Comparison of ENCODE assay signal across 8 cellular contexts in genomic region chr1:120354618-120355184, GRCh38.
DNase-seq lines count a peak whose midpoint lies in the region; ATAC-seq and TF ChIP-seq lines count a peak whose summit lies in the region.
"Not testable (repeated sequence)": the region's sequence is repeated elsewhere in the genome, so short reads cannot be mapped to it uniquely, and the experiment has no call there.

No MANE protein-coding gene starts in this region.

- not testable (repeated sequence) for H3K9me3 ChIP-seq in ovary

- not testable (repeated sequence) for H3K4me1 Mint-ChIP-seq in MCF 10A (ENCODE audit: insufficient read depth, unreplicated experiment); type B pancreatic cell (ENCODE audit: unreplicated experiment)

- H3K4me1 ChIP-seq in ovary (ENCODE audit: insufficient read depth): not testable (repeated sequence)

- TF ChIP-seq EP300 in ovary (IDR thresholded peaks at IDR 0.05): not testable (repeated sequence)

- H3K9me3 Mint-ChIP-seq in MCF 10A (ENCODE audit: unreplicated experiment); type B pancreatic cell: not testable (repeated sequence)

- not testable (repeated sequence) for H3K27me3 ChIP-seq in ovary

- POLR2A ChIA-PET in MCF 10A (lab: Yijun Ruan, JAX): not testable (repeated sequence)

- H3K36me3 ChIP-seq in ovary: not testable (repeated sequence)

- not testable (repeated sequence) for H3K27ac ChIP-seq in ovary

- not testable (repeated sequence) for TF ChIP-seq POLR2A in ovary (IDR thresholded peaks at IDR 0.05)

- H3K27ac Mint-ChIP-seq in MCF 10A (ENCODE audit: low read depth, unreplicated experiment) (peak overlapping the region; percentile 93), type B pancreatic cell (peak overlapping the region; percentile 98)

- ATAC-seq in GM18498 (IDR thresholded peaks at IDR 0.05; ENCODE audit: unreplicated experiment) (peak; percentile 94), HG02759 (IDR thresholded peaks at IDR 0.05; ENCODE audit: unreplicated experiment) (peak; percentile 91)

- peak overlapping the region; percentile 23 for H3K4me3 ChIP-seq in ovary

- H3K27me3 Mint-ChIP-seq in MCF 10A (ENCODE audit: insufficient read depth, unreplicated experiment); type B pancreatic cell: not testable (repeated sequence)

- CTCF ChIA-PET in MCF 10A (lab: Yijun Ruan, JAX): not testable (repeated sequence)

- not testable (repeated sequence) for H3K36me3 Mint-ChIP-seq in MCF 10A (ENCODE audit: insufficient read depth, unreplicated experiment); type B pancreatic cell

- TF ChIP-seq CTCF in MCF 10A (IDR thresholded peaks at IDR 0.05; ENCODE audit: unreplicated experiment); ovary (IDR thresholded peaks at IDR 0.05); type B pancreatic cell (conservative IDR thresholded peaks at IDR 0.05): not testable (repeated sequence)

- intact Hi-C loops in MCF 10A (cut with micrococcal nuclease); ovary (cut with DNase I): not testable (repeated sequence)

- H3K4me3 Mint-ChIP-seq in MCF 10A (ENCODE audit: unreplicated experiment) (peak overlapping the region; percentile 70), type B pancreatic cell (peak overlapping the region; percentile 90)

- not testable (repeated sequence) for BruUV-seq in MCF 10A (replicated peaks; lab: Mats Ljungman, UMichigan)

- DNase-seq in NAMALWA (ENCODE audit: low spot score) (peak; percentile 76), MCF 10A (ENCODE audit: unreplicated experiment) (peak; percentile 67), hepatic stellate cell (ENCODE audit: low spot score) (peak; percentile 7), ovary (peak; percentile 20 to 63 (median 35)), type B pancreatic cell (ENCODE audit: extremely low spot score, unreplicated experiment) (peak; percentile 67)
- DNase-seq in activated CD4-positive, alpha-beta T cell treated with anti-CD3 and anti-CD28 coated beads for 4 hours: peak; percentile 30 to 49

- 6 to 21% (median 6%) methylated on average over 8 to 18 of the region's 30 CpGs for WGBS in ovary, 3 donors

Comparison
In these comparisons a context has a peak if more than half of its experiments do, and no peak if none do; other contexts are left out.
1. DNase-seq: peak in every context shown above with its lines; median percentile 76 in NAMALWA; 67 in MCF 10A; 67 in type B pancreatic cell; 40 in activated CD4-positive, alpha-beta T cell treated with anti-CD3 and anti-CD28 coated beads for 4 hours; 35 in ovary; 7 in hepatic stellate cell.